In genomic region chr2:98835831-98836385, GRCh38 we compare ENCODE assay signal across 13 cellular contexts.
DNase-seq lines count a peak whose midpoint lies in the region; ATAC-seq, FAIRE-seq and TF ChIP-seq lines count a peak whose summit lies in the region.
"Had no signal": no experiment of that assay in that cellular context is flagged by ENCODE, and none has a peak within 500 bp of the region (broad histone marks: within the 10 kb centered on the region; RNA-seq: fewer than 3 reads in every experiment).

No MANE protein-coding gene starts in this region.

- POLR2A ChIA-PET in activated B cell treated with CpG ODN at 0.5 μM for 24 hours (lab: Charles Lee): interaction anchor here (0.7 kb wide), 1 partner anchor 186 kb away, joined by 3 read pairs; no protein-coding TSS in a partner anchor

- CTCF ChIA-PET in activated CD8-positive, alpha-beta memory T cell treated with anti-CD3 and anti-CD28 coated beads, Interleukin-2, amount 10 ng/mL, durations not matched to agents 7 days and 5 days (lab: Charles Lee): interaction anchor here (0.8 to 2.3 kb wide), 12 partner anchors 13 to 229 kb away, joined by 3 to 53 read pairs (median 6); partner anchors contain the start of gene MGAT4A
- CTCF ChIA-PET in activated B cell treated with CpG ODN at 0.5 μM for 24 hours (lab: Charles Lee): interaction anchor here (5.7 kb wide), 1 partner anchor 187 kb away, joined by 64 read pairs; no protein-coding TSS in a partner anchor

- peak; percentile 68 for ATAC-seq in activated CD8-positive, alpha-beta memory T cell treated with anti-CD3 and anti-CD28 coated beads, Interleukin-2, amount 10 ng/mL, durations not matched to agents 7 days and 5 days
- ATAC-seq in activated B cell treated with CpG ODN at 0.5 μM for 24 hours (ENCODE audit: low read depth) (peak; percentile 18), HG03135 (IDR thresholded peaks at IDR 0.05; ENCODE audit: unreplicated experiment) (no peak)
- ATAC-seq: heart left ventricle had no signal

- DNase-seq in activated CD8-positive, alpha-beta memory T cell treated with anti-CD3 and anti-CD28 coated beads, Interleukin-2, amount 10 ng/mL, durations not matched to agents 7 days and 5 days: peak; percentile 69
- DNase-seq in activated CD8-positive, alpha-beta memory T cell treated with anti-CD3 and anti-CD28 coated beads for 24 hours: no peak
- no peak for DNase-seq in activated B cell treated with CpG ODN at 0.5 μM for 24 hours
- DNase-seq in caudate nucleus (lab: John Stamatoyannopoulos, UW): peak in 19 of 61 donors; percentile 24 to 85 (median 39)
- peak; percentile 23 to 76 (median 59) for DNase-seq in stimulated activated naive CD4-positive, alpha-beta T cell (lab: John Stamatoyannopoulos, UW)
- DNase-seq in HTR-8/SVneo (ENCODE audit: insufficient read length, low spot score): no peak
- no peak for DNase-seq in NK-92 treated with Interleukin-12 subunit alpha and Interleukin-12 subunit beta, amount 100 ng/mL, for 24 hours (lab: John Stamatoyannopoulos, UW)
- DNase-seq: ACHN, heart left ventricle, mammary epithelial cell, NCI-H187 treated with DMSO at 0.1 percent for 48 hours, RPMI8226 had no signal

- peaks cover 1% of the 10 kb centered on the region for H3K36me3 Mint-ChIP-seq in activated CD8-positive, alpha-beta memory T cell treated with anti-CD3 and anti-CD28 coated beads, Interleukin-2, amount 10 ng/mL, durations not matched to agents 7 days and 5 days
- H3K36me3 Mint-ChIP-seq in activated B cell treated with CpG ODN at 0.5 μM for 24 hours (ENCODE audit: low read depth): no peaks in the 10 kb centered on the region

- FAIRE-seq in HTR-8/SVneo (lab: Jason Lieb, UNC): no peak

- intact Hi-C loops in activated B cell treated with CpG ODN at 0.5 μM for 24 hours (cut with micrococcal nuclease): loop anchor here (2.0 to 10.0 kb wide), 2 partner anchors 229 to 343 kb away; no protein-coding TSS in a partner anchor

- H3K4me1 Mint-ChIP-seq in activated CD8-positive, alpha-beta memory T cell treated with anti-CD3 and anti-CD28 coated beads, Interleukin-2, amount 10 ng/mL, durations not matched to agents 7 days and 5 days: peaks cover 38% of the 10 kb centered on the region
- peaks cover 6% of the 10 kb centered on the region for H3K4me1 Mint-ChIP-seq in activated B cell treated with CpG ODN at 0.5 μM for 24 hours

- H3K27me3 Mint-ChIP-seq in activated CD8-positive, alpha-beta memory T cell treated with anti-CD3 and anti-CD28 coated beads, Interleukin-2, amount 10 ng/mL, durations not matched to agents 7 days and 5 days: peaks cover 5% of the 10 kb centered on the region
- H3K27me3 Mint-ChIP-seq in activated B cell treated with CpG ODN at 0.5 μM for 24 hours: no peaks in the 10 kb centered on the region

- H3K4me3 Mint-ChIP-seq in activated CD8-positive, alpha-beta memory T cell treated with anti-CD3 and anti-CD28 coated beads, Interleukin-2, amount 10 ng/mL, durations not matched to agents 7 days and 5 days: peak overlapping the region; percentile 36
- H3K4me3 Mint-ChIP-seq in activated B cell treated with CpG ODN at 0.5 μM for 24 hours: no peak overlapping the region

- peaks cover 2% of the 10 kb centered on the region for H3K9me3 Mint-ChIP-seq in activated CD8-positive, alpha-beta memory T cell treated with anti-CD3 and anti-CD28 coated beads, Interleukin-2, amount 10 ng/mL, durations not matched to agents 7 days and 5 days (ENCODE audit: low read depth)
- no peaks in the 10 kb centered on the region for H3K9me3 Mint-ChIP-seq in activated B cell treated with CpG ODN at 0.5 μM for 24 hours

- no peak for TF ChIP-seq CTCF in activated B cell treated with CpG ODN at 0.5 μM for 24 hours (IDR thresholded peaks at IDR 0.05)

- H3K27ac Mint-ChIP-seq in activated CD8-positive, alpha-beta memory T cell treated with anti-CD3 and anti-CD28 coated beads, Interleukin-2, amount 10 ng/mL, durations not matched to agents 7 days and 5 days: peak overlapping the region; percentile 75
- H3K27ac Mint-ChIP-seq in activated B cell treated with CpG ODN at 0.5 μM for 24 hours: no peak overlapping the region

- peak overlapping the region; percentile 81 for H3K27ac ChIP-seq in caudate nucleus (ENCODE audit: low read depth, low read length)

Comparison
In these comparisons a context has a peak if more than half of its experiments do, and no peak if none do; other contexts are left out.
1. DNase-seq: peak in activated CD8-positive, alpha-beta memory T cell treated with anti-CD3 and anti-CD28 coated beads, Interleukin-2, amount 10 ng/mL, durations not matched to agents 7 days and 5 days (single experiment) and stimulated activated naive CD4-positive, alpha-beta T cell (6 of 6); none in activated CD8-positive, alpha-beta memory T cell treated with anti-CD3 and anti-CD28 coated beads for 24 hours (single experiment), activated B cell treated with CpG ODN at 0.5 μM for 24 hours (single experiment), HTR-8/SVneo (single experiment) and NK-92 treated with Interleukin-12 subunit alpha and Interleukin-12 subunit beta, amount 100 ng/mL, for 24 hours (single experiment).